ENCODE assay signal across 9 cellular contexts in genomic region chr11:2305862-2306823, GRCh38. TPM values are rescaled to one million over a fixed set of nuclear protein-coding genes. Genes with fewer than 3 reads are reported as not detected.
DNase-seq lines count a peak whose midpoint lies in the region; ATAC-seq and TF ChIP-seq lines count a peak whose summit lies in the region.
"Had no signal": no experiment of that assay in that cellular context is flagged by ENCODE, and none has a peak within 500 bp of the region (broad histone marks: within the 10 kb centered on the region; RNA-seq: fewer than 3 reads in every experiment).

No MANE protein-coding gene starts in this region.

- no peaks in the 10 kb centered on the region for H3K9me3 Mint-ChIP-seq in brain

- ATAC-seq in lower lobe of right lung (no peak), HG03457 (IDR thresholded peaks at IDR 0.05; ENCODE audit: unreplicated experiment) (no peak)

- H3K4me1 ChIP-seq in lower lobe of right lung (peaks cover 51% of the 10 kb centered on the region), thyroid gland (peaks cover 10 to 37% of the 10 kb centered on the region in 2 donors)

- H3K36me3 Mint-ChIP-seq in brain, result no peaks in the 10 kb centered on the region

- H3K27me3 Mint-ChIP-seq in brain, result peaks cover 4% of the 10 kb centered on the region

- no peak for TF ChIP-seq POLR2A in thyroid gland (IDR thresholded peaks at IDR 0.05)

- WGBS in thyroid gland, 2 donors, result 47 to 53% methylated on average over 16 of the region's 16 CpGs

- intact Hi-C loops in lower lobe of right lung (cut with DNase I), result loop anchor here (10.0 kb wide), 1 partner anchor 119 kb away; no protein-coding TSS in a partner anchor
- intact Hi-C loops in thyroid gland (cut with DNase I), result loop anchor here (2.0 to 10.0 kb wide), 2 partner anchors 115 to 589 kb away; no protein-coding TSS in a partner anchor

- TF ChIP-seq CTCF in brain (conservative IDR thresholded peaks at IDR 0.05) (no peak), lower lobe of right lung (IDR thresholded peaks at IDR 0.05) (no peak), thyroid gland (IDR thresholded peaks at IDR 0.05) (no peak)

- H3K36me3 ChIP-seq in lower lobe of right lung, result no peaks in the 10 kb centered on the region
- no peaks in the 10 kb centered on the region for H3K36me3 ChIP-seq in thyroid gland

- peak; percentile 11 for DNase-seq in DMS 273 (lab: John Stamatoyannopoulos, UW; ENCODE audit: unreplicated experiment)
- DNase-seq in DMS 273 treated with DMSO at 0.1 percent for 48 hours (lab: John Stamatoyannopoulos, UW), result no peak
- DNase-seq in lower lobe of right lung, result peak; percentile 50
- DNase-seq in thyroid gland, result no peak
- no peak for DNase-seq in stimulated activated CD4-positive, alpha-beta T cell treated with anti-CD3 and anti-CD28 coated beads, Interleukin-4, amount 100 ng/mL, for 4 hours
- no peak for DNase-seq in OCI-M2 (lab: John Stamatoyannopoulos, UW; ENCODE audit: unreplicated experiment)

- H3K27me3 ChIP-seq in lower lobe of right lung (ENCODE audit: low read depth), result no peaks in the 10 kb centered on the region
- no peaks in the 10 kb centered on the region for H3K27me3 ChIP-seq in thyroid gland

- H3K4me1 Mint-ChIP-seq in brain, result peaks cover 26% of the 10 kb centered on the region

- peak overlapping the region; percentile 83 for H3K27ac ChIP-seq in lower lobe of right lung
- peak overlapping the region; percentile 49 to 85 (median 73) for H3K27ac ChIP-seq in thyroid gland
- H3K27ac ChIP-seq: 22Rv1 had no signal

- peak overlapping the region; percentile 29 to 66 (median 56) for H3K4me3 Mint-ChIP-seq in brain

- H3K9me3 ChIP-seq in lower lobe of right lung (no peaks in the 10 kb centered on the region), thyroid gland (no peaks in the 10 kb centered on the region)

- H3K4me3 ChIP-seq in lower lobe of right lung, result peak overlapping the region; percentile 29
- no peak overlapping the region for H3K4me3 ChIP-seq in thyroid gland (replicated peaks in 1 of 3)

- peak overlapping the region; percentile 93 to 99 (median 98) for H3K27ac Mint-ChIP-seq in brain

RNA-seq across cellular contexts. Expression of gene TSPAN32, which starts 4.3 kb away (rescaled TPM):
- polyA plus RNA-seq in brain (ENCODE audit: insufficient read depth, low read depth, low replicate concordance), result not detected
- 12.5 TPM for total RNA-seq in lower lobe of right lung
- under 1 TPM in 2 of 4 donors, not detected in 2; 0.33 to 0.45 TPM for total RNA-seq in thyroid gland

RNA-seq across cellular contexts. Expression of gene C11orf21, which starts 4.4 kb away (rescaled TPM):
- polyA plus RNA-seq in brain (ENCODE audit: insufficient read depth, low read depth, low replicate concordance), result not detected
- total RNA-seq in lower lobe of right lung, result 12.1 TPM
- total RNA-seq in thyroid gland, result under 1 TPM; 0.15 to 0.67 (median 0.45) TPM

RNA-seq across cellular contexts. Expression of gene ASCL2, which starts 35.8 kb away (rescaled TPM):
- 6.5 TPM for polyA plus RNA-seq in brain (ENCODE audit: insufficient read depth, low read depth, low replicate concordance)
- total RNA-seq in lower lobe of right lung (1.7 TPM), thyroid gland (1 to 10 TPM in 1 of 4 donors, under 1 TPM in 3; 0.46 to 2.9 (median 0.66) TPM)

Comparison
In these comparisons a context has a peak if more than half of its experiments do, and no peak if none do; other contexts are left out.
1. DNase-seq: peak in DMS 273 (single experiment) and lower lobe of right lung (single experiment); none in DMS 273 treated with DMSO at 0.1 percent for 48 hours (single experiment), thyroid gland (0 of 2), stimulated activated CD4-positive, alpha-beta T cell treated with anti-CD3 and anti-CD28 coated beads, Interleukin-4, amount 100 ng/mL, for 4 hours (0 of 2) and OCI-M2 (single experiment).